ENCODE assay signal across 8 cellular contexts in genomic region chr1:116504308-116505156, GRCh38.
DNase-seq lines count a peak whose midpoint lies in the region; ATAC-seq and TF ChIP-seq lines count a peak whose summit lies in the region.

No MANE protein-coding gene starts in this region.

- peaks cover 1% of the 10 kb centered on the region; the same call in 1 of the 2 replicates for H3K36me3 ChIP-seq in GM06990 (ENCODE audit: control insufficient read depth, insufficient read depth, low read length)

- ATAC-seq in activated CD8-positive, alpha-beta memory T cell treated with anti-CD3 and anti-CD28 coated beads, Interleukin-2, amount 10 ng/mL, durations not matched to agents 7 days and 5 days, result peak; percentile 94

- H3K36me3 Mint-ChIP-seq in HFFc6 (ENCODE audit: low read depth), result no peaks in the 10 kb centered on the region
- peaks cover 20% of the 10 kb centered on the region for H3K36me3 Mint-ChIP-seq in activated CD8-positive, alpha-beta memory T cell treated with anti-CD3 and anti-CD28 coated beads, Interleukin-2, amount 10 ng/mL, durations not matched to agents 7 days and 5 days

- H3K4me1 Mint-ChIP-seq in HFFc6 (ENCODE audit: low read depth), result peaks cover 44% of the 10 kb centered on the region
- peaks cover 76% of the 10 kb centered on the region for H3K4me1 Mint-ChIP-seq in activated CD8-positive, alpha-beta memory T cell treated with anti-CD3 and anti-CD28 coated beads, Interleukin-2, amount 10 ng/mL, durations not matched to agents 7 days and 5 days

- DNase-seq in GM06990 (ENCODE audit: extremely low read depth, insufficient read length), result peak; percentile 84
- DNase-seq in HFFc6, result peak; percentile 52
- DNase-seq in MV-4-11 (lab: John Stamatoyannopoulos, UW), result peak; percentile 100
- DNase-seq in activated CD8-positive, alpha-beta memory T cell treated with anti-CD3 and anti-CD28 coated beads, Interleukin-2, amount 10 ng/mL, durations not matched to agents 7 days and 5 days, result peak; percentile 96
- peak; percentile 72 for DNase-seq in fibroblast of gingiva (ENCODE audit: low read depth)
- DNase-seq in skeletal muscle cell (ENCODE audit: low read depth), result peak; percentile 38
- DNase-seq in DMS153 treated with DMSO at 0.1 percent for 48 hours (lab: John Stamatoyannopoulos, UW; ENCODE audit: unreplicated experiment), result no peak
- no peak for DNase-seq in NCI-H510A (lab: John Stamatoyannopoulos, UW)

- H3K27me3 ChIP-seq in GM06990 (replicated peaks; ENCODE audit: control insufficient read depth, insufficient read depth, low read length), result no peaks in the 10 kb centered on the region

- CTCF ChIA-PET in activated CD8-positive, alpha-beta memory T cell treated with anti-CD3 and anti-CD28 coated beads, Interleukin-2, amount 10 ng/mL, durations not matched to agents 7 days and 5 days (lab: Charles Lee), result interaction anchor here (0.9 to 3.6 kb wide), 12 partner anchors 10 to 371 kb away, joined by 3 to 38 read pairs (median 7); no protein-coding TSS in a partner anchor

- H3K27ac Mint-ChIP-seq in HFFc6, result peak overlapping the region; percentile 77
- H3K27ac Mint-ChIP-seq in activated CD8-positive, alpha-beta memory T cell treated with anti-CD3 and anti-CD28 coated beads, Interleukin-2, amount 10 ng/mL, durations not matched to agents 7 days and 5 days, result peak overlapping the region; percentile 92

- H3K9me3 Mint-ChIP-seq in HFFc6, result no peaks in the 10 kb centered on the region
- no peaks in the 10 kb centered on the region for H3K9me3 Mint-ChIP-seq in activated CD8-positive, alpha-beta memory T cell treated with anti-CD3 and anti-CD28 coated beads, Interleukin-2, amount 10 ng/mL, durations not matched to agents 7 days and 5 days (ENCODE audit: low read depth)

- TF ChIP-seq CTCF in GM06990 (IDR thresholded peaks at IDR 0.05; ENCODE audit: insufficient read depth, low read length, poor library complexity, severe bottlenecking), result no peak
- no peak for TF ChIP-seq CTCF in HFFc6 (IDR thresholded peaks at IDR 0.05)

- H3K4me3 ChIP-seq in GM06990 (replicated peaks; ENCODE audit: low read depth, low read length) (no peak overlapping the region), skeletal muscle cell (ENCODE audit: low read depth, low read length) (no peak overlapping the region)

- H3K4me3 Mint-ChIP-seq in HFFc6, result no peak overlapping the region
- H3K4me3 Mint-ChIP-seq in activated CD8-positive, alpha-beta memory T cell treated with anti-CD3 and anti-CD28 coated beads, Interleukin-2, amount 10 ng/mL, durations not matched to agents 7 days and 5 days, result peak overlapping the region; percentile 18

- no peaks in the 10 kb centered on the region; the same call in none of the 2 replicates for H3K27me3 Mint-ChIP-seq in HFFc6 (ENCODE audit: insufficient read depth)
- H3K27me3 Mint-ChIP-seq in activated CD8-positive, alpha-beta memory T cell treated with anti-CD3 and anti-CD28 coated beads, Interleukin-2, amount 10 ng/mL, durations not matched to agents 7 days and 5 days, result no peaks in the 10 kb centered on the region

Comparison
In these comparisons a context has a peak if more than half of its experiments do, and no peak if none do; other contexts are left out.
1. DNase-seq: peak in GM06990 (single experiment), HFFc6 (single experiment), MV-4-11 (single experiment), activated CD8-positive, alpha-beta memory T cell treated with anti-CD3 and anti-CD28 coated beads, Interleukin-2, amount 10 ng/mL, durations not matched to agents 7 days and 5 days (single experiment), fibroblast of gingiva (single experiment) and skeletal muscle cell (single experiment); none in DMS153 treated with DMSO at 0.1 percent for 48 hours (single experiment) and NCI-H510A (single experiment).